In the genomic region with DNA sequence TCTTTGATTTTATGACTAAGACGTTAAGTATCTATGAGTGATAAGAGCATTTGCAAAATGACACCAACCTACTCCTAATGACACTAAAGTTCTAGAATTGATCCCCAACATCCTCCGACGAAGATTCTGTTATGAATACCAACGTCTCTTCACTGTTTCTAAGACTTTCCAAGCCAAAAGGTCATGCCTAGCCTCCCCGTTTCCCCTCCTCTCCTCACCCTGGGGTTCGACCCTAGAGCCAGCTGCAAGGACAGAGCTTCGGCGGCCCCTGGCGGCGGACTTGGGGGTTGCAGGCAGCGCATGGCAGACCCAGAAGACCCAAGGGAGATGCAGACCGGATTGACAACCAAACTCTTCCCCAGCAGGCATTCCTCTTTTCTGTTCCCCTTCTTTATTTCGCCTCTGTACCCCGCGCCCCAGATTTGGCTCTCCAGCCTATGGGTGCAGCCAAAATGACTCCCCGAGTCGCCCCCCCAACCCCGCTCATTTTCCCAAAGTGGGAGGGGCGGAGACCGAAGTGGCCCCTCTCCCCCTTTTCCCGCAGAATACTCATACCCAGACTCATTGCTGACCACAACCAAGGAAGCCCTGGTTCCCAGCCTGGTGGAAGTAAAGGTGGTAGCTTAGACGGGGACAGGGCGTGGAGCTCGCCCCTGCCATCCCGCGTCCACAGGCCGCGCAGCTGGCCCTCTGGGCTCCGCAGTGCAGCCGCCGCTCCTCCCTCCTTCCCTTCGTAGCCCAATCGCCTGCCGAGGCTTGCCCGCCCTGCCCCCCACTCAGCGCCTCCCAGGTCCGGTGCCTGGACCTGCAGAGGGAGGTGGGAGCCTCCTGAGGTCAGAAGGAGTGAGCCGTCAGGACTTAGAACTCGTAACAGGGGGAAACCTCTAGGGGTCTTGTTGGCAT, we compare ENCODE assay signal across 1 cellular context.
A peak's percentile ranks its signal among the peaks of the same experiment; 100 is the strongest.
TF ChIP-seq lines count a peak whose summit lies in the region.

No MANE protein-coding gene starts in this region.

TF ChIP-seq in SK-N-SH, 30 proteins besides CTCF, POLR2A, EP300 and RAD21 (continued from another document):
- 0 out of 2 replicates have a peak, but pooled peaks have one; percentile 18 for TF ChIP-seq TAF1 (IDR thresholded peaks at IDR 0.05; ENCODE audit: borderline replicate concordance, low read depth, low read length)
- TF ChIP-seq FOXM1 (IDR thresholded peaks at IDR 0.05; ENCODE audit: low read depth) = no peak
- peak; percentile 87 for TF ChIP-seq CHD2 (IDR thresholded peaks at IDR 0.05; ENCODE audit: low read length, partially characterized antibody)
- TF ChIP-seq, protein P1, sequence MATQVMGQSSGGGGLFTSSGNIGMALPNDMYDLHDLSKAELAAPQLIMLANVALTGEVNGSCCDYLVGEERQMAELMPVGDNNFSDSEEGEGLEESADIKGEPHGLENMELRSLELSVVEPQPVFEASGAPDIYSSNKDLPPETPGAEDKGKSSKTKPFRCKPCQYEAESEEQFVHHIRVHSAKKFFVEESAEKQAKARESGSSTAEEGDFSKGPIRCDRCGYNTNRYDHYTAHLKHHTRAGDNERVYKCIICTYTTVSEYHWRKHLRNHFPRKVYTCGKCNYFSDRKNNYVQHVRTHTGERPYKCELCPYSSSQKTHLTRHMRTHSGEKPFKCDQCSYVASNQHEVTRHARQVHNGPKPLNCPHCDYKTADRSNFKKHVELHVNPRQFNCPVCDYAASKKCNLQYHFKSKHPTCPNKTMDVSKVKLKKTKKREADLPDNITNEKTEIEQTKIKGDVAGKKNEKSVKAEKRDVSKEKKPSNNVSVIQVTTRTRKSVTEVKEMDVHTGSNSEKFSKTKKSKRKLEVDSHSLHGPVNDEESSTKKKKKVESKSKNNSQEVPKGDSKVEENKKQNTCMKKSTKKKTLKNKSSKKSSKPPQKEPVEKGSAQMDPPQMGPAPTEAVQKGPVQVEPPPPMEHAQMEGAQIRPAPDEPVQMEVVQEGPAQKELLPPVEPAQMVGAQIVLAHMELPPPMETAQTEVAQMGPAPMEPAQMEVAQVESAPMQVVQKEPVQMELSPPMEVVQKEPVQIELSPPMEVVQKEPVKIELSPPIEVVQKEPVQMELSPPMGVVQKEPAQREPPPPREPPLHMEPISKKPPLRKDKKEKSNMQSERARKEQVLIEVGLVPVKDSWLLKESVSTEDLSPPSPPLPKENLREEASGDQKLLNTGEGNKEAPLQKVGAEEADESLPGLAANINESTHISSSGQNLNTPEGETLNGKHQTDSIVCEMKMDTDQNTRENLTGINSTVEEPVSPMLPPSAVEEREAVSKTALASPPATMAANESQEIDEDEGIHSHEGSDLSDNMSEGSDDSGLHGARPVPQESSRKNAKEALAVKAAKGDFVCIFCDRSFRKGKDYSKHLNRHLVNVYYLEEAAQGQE (IDR thresholded peaks at IDR 0.05; ENCODE audit: low read depth, low read length) = 0 out of 2 replicates have a peak, but pooled peaks have one; percentile 51
- TF ChIP-seq FOSL2 (IDR thresholded peaks at IDR 0.05; ENCODE audit: borderline replicate concordance, low read depth) = 0 out of 2 replicates have a peak, but pooled peaks have one; percentile 20
- TF ChIP-seq SMC3 (IDR thresholded peaks at IDR 0.05; ENCODE audit: low read depth, low read length) = peak; percentile 83
- TF ChIP-seq, protein P2, sequence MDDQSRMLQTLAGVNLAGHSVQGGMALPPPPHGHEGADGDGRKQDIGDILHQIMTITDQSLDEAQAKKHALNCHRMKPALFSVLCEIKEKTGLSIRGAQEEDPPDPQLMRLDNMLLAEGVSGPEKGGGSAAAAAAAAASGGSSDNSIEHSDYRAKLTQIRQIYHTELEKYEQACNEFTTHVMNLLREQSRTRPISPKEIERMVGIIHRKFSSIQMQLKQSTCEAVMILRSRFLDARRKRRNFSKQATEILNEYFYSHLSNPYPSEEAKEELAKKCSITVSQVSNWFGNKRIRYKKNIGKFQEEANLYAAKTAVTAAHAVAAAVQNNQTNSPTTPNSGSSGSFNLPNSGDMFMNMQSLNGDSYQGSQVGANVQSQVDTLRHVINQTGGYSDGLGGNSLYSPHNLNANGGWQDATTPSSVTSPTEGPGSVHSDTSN (IDR thresholded peaks at IDR 0.05) = no peak
- 0 out of 2 replicates have a peak, but pooled peaks have one; percentile 15 for TF ChIP-seq RCOR1 (IDR thresholded peaks at IDR 0.05; ENCODE audit: low read length)
